Comparison of ENCODE assay signal across 13 cellular contexts in genomic region chr5:149341846-149342245, GRCh38.
"Had no signal": no experiment of that assay in that cellular context is flagged by ENCODE, and none has a peak within 500 bp of the region (broad histone marks: within the 10 kb centered on the region; RNA-seq: fewer than 3 reads in every experiment).

No MANE protein-coding gene starts in this region.

- ATAC-seq: lower lobe of right lung; stimulated activated memory B cell treated with anti-CD40 and anti-IgM and Interleukin-4, amounts not matched to agents 10 μg/mL and 1 μg/mL and 100 μg/mL, for 72 hours had no signal

- DNase-seq: activated CD4-positive, alpha-beta T cell treated with anti-CD3 and anti-CD28 coated beads, Interleukin-2, amount 10 ng/mL, durations not matched to agents 7 days and 5 days; activated CD4-positive, CD25-positive, alpha-beta regulatory T cell; activated naive CD4-positive, alpha-beta T cell treated with anti-CD3 and anti-CD28 coated beads, Interleukin-2, amount 50 U/mL, for 16 hours; adrenal gland; central memory CD4-positive, alpha-beta T cell; cortex of kidney; effector memory CD4-positive, alpha-beta T cell; hypothalamus; lower lobe of right lung; midbrain; naive B cell; T-helper 2 cell had no signal
